In the genomic region with DNA sequence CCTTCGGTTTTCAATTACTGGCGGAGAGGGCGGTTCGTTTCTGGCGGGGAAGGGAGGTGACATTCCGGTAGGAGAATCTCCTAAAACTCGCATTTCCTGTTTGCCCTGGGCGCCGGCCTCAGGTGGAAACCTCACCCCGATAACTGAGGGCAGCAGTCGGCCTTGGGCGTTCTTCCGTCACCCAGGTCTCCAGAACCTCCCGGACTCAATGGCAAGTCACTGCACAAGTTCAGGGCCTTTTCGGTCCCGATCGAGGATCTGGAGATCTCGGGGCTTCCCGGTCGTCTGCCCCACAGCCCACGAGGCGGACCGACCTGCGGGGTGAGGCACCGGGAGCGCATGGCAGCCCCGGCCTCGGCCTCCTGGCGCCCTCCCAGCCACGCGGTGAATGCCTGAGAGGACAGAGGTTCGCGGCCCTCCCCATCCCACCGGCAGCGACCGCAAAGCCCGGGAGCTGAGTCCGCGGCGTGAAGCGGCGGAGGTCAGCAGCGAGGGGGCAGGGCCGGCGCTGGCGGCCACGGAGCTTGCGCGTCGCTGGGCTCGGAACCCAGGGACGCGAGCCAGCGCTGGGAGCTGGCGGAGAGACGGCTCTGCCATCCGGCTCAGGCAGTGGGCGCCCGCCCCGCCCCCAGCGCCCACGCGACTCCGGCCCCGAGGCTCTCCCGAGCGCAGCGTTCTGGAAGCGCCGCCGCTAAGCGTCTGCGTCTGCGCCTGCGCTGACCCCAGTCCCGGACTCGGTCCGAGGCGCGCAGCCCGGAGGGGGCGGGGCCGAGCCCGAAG, we compare ENCODE assay signal across 1 cellular context.
TF ChIP-seq lines count a peak whose summit lies in the region.

No MANE protein-coding gene starts in this region.

TF ChIP-seq in HepG2, 621 proteins besides CTCF, POLR2A, EP300 and RAD21 (continued from another document and continues in another):
- TF ChIP-seq HIC2 (CRISPR knock-in tag; IDR thresholded peaks at IDR 0.05; ENCODE audit: low read depth): no peak
- TF ChIP-seq TFDP1 (CRISPR knock-in tag; IDR thresholded peaks at IDR 0.05; ENCODE audit: borderline replicate concordance): peak; percentile 80; the same call in 1 of the 2 replicates
- no peak for TF ChIP-seq ZKSCAN1 (IDR thresholded peaks at IDR 0.05; ENCODE audit: low read length)
- TF ChIP-seq ZBTB8A (CRISPR knock-in tag; IDR thresholded peaks at IDR 0.05; ENCODE audit: borderline replicate concordance, low read depth): no peak
- peak; percentile 80; the same call in 1 of the 2 replicates for TF ChIP-seq KLF13 (CRISPR knock-in tag; IDR thresholded peaks at IDR 0.05)
- TF ChIP-seq THRA (CRISPR knock-in tag; IDR thresholded peaks at IDR 0.05; ENCODE audit: borderline replicate concordance): no peak; the same call in 1 of the 2 replicates
- TF ChIP-seq HMG20B (CRISPR knock-in tag; conservative IDR thresholded peaks at IDR 0.05): no peak; the same call in 1 of the 2 replicates
- TF ChIP-seq, protein P1, sequence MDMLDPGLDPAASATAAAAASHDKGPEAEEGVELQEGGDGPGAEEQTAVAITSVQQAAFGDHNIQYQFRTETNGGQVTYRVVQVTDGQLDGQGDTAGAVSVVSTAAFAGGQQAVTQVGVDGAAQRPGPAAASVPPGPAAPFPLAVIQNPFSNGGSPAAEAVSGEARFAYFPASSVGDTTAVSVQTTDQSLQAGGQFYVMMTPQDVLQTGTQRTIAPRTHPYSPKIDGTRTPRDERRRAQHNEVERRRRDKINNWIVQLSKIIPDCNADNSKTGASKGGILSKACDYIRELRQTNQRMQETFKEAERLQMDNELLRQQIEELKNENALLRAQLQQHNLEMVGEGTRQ (IDR thresholded peaks at IDR 0.05; ENCODE audit: low read depth, low read length): no peak
- TF ChIP-seq, protein P1 (CRISPR knock-in tag; IDR thresholded peaks at IDR 0.05; ENCODE audit: borderline replicate concordance): no peak
- TF ChIP-seq ZNF703 (CRISPR knock-in tag; IDR thresholded peaks at IDR 0.05; ENCODE audit: borderline replicate concordance): no peak
- no peak for TF ChIP-seq IRF1 (CRISPR knock-in tag; IDR thresholded peaks at IDR 0.05; ENCODE audit: low read depth)
- TF ChIP-seq SRSF9 (IDR thresholded peaks at IDR 0.05; ENCODE audit: borderline replicate concordance, insufficient read depth, low read depth, low read length, poor library complexity, severe bottlenecking): no peak
- TF ChIP-seq ZNF674 (CRISPR knock-in tag; IDR thresholded peaks at IDR 0.05; ENCODE audit: low read depth): no peak
- 0 out of 2 replicates have a peak, but pooled peaks have one; percentile 31 for TF ChIP-seq ZNF121 (CRISPR knock-in tag; IDR thresholded peaks at IDR 0.05)
- peak; percentile 55; the same call in 1 of the 2 replicates for TF ChIP-seq NAIF1 (CRISPR knock-in tag; IDR thresholded peaks at IDR 0.05; ENCODE audit: borderline replicate concordance)
- no peak for TF ChIP-seq NFYB (CRISPR knock-in tag; IDR thresholded peaks at IDR 0.05)
- 0 out of 2 replicates have a peak, but pooled peaks have one; percentile 66 for TF ChIP-seq CENPT (CRISPR knock-in tag; IDR thresholded peaks at IDR 0.05; ENCODE audit: low read depth)
- TF ChIP-seq MAZ (IDR thresholded peaks at IDR 0.05; ENCODE audit: borderline replicate concordance, low read depth, low read length): no peak
- peak; percentile 87 for TF ChIP-seq MAZ (CRISPR knock-in tag; IDR thresholded peaks at IDR 0.05; ENCODE audit: low read depth)
- peak; percentile 89; the same call in 1 of the 2 replicates for TF ChIP-seq ZNF235 (CRISPR knock-in tag; IDR thresholded peaks at IDR 0.05; ENCODE audit: borderline replicate concordance)
- no peak for TF ChIP-seq ZNF430 (CRISPR knock-in tag; IDR thresholded peaks at IDR 0.05)
- TF ChIP-seq TCF7 (IDR thresholded peaks at IDR 0.05; ENCODE audit: low read depth): no peak
- TF ChIP-seq NRL (CRISPR knock-in tag; IDR thresholded peaks at IDR 0.05; ENCODE audit: borderline replicate concordance): peak; percentile 72
- no peak; the same call in 1 of the 2 replicates for TF ChIP-seq EED (CRISPR knock-in tag; IDR thresholded peaks at IDR 0.05)
- TF ChIP-seq ZNF841 (CRISPR knock-in tag; IDR thresholded peaks at IDR 0.05; ENCODE audit: borderline replicate concordance): no peak
- TF ChIP-seq FOXP1 (IDR thresholded peaks at IDR 0.05): no peak
- TF ChIP-seq FOXP1 (CRISPR knock-in tag; IDR thresholded peaks at IDR 0.05): no peak
- TF ChIP-seq SP2 (CRISPR knock-in tag; IDR thresholded peaks at IDR 0.05): peak; percentile 44; the same call in 1 of the 2 replicates
- TF ChIP-seq SP4 (CRISPR knock-in tag; IDR thresholded peaks at IDR 0.05): 0 out of 2 replicates have a peak, but pooled peaks have one; percentile 47
- TF ChIP-seq RBAK (CRISPR knock-in tag; IDR thresholded peaks at IDR 0.05): no peak
- peak; percentile 75 for TF ChIP-seq ASH2L (IDR thresholded peaks at IDR 0.05; ENCODE audit: insufficient read length, low read depth, low read length)
- TF ChIP-seq ZNF749 (CRISPR knock-in tag; IDR thresholded peaks at IDR 0.05; ENCODE audit: borderline replicate concordance): peak; percentile 91; the same call in 1 of the 2 replicates
- no peak for TF ChIP-seq HNRNPL (IDR thresholded peaks at IDR 0.05; ENCODE audit: low read depth, low read length)
- no peak for TF ChIP-seq MEIS1 (CRISPR knock-in tag; IDR thresholded peaks at IDR 0.05; ENCODE audit: borderline replicate concordance)
- no peak for TF ChIP-seq FIP1L1 (IDR thresholded peaks at IDR 0.05; ENCODE audit: borderline replicate concordance, insufficient read depth, low read depth, low read length)
- no peak for TF ChIP-seq PREB (CRISPR knock-in tag; IDR thresholded peaks at IDR 0.05)
- 0 out of 2 replicates have a peak, but pooled peaks have one; percentile 54 for TF ChIP-seq TOE1 (CRISPR knock-in tag; IDR thresholded peaks at IDR 0.05)
- TF ChIP-seq NFE2 (CRISPR knock-in tag; IDR thresholded peaks at IDR 0.05): no peak
- no peak for TF ChIP-seq SRSF1 (optimal IDR thresholded peaks at IDR 0.05; ENCODE audit: low read depth, low read length)
- TF ChIP-seq ZNF124 (CRISPR knock-in tag; IDR thresholded peaks at IDR 0.05): no peak; the same call in 1 of the 2 replicates
- no peak for TF ChIP-seq TBL1XR1 (IDR thresholded peaks at IDR 0.05; ENCODE audit: borderline replicate concordance, low read length, partially characterized antibody)
- TF ChIP-seq NR3C1 (CRISPR knock-in tag; IDR thresholded peaks at IDR 0.05): no peak
- no peak for TF ChIP-seq ZNF660 (CRISPR knock-in tag; IDR thresholded peaks at IDR 0.05; ENCODE audit: borderline replicate concordance, low read depth)
- no peak for TF ChIP-seq ZNF773 (CRISPR knock-in tag; IDR thresholded peaks at IDR 0.05; ENCODE audit: borderline replicate concordance)
- TF ChIP-seq ZFYVE20 (CRISPR knock-in tag; IDR thresholded peaks at IDR 0.05; ENCODE audit: borderline replicate concordance, low read depth): 0 out of 2 replicates have a peak, but pooled peaks have one; percentile 73
- TF ChIP-seq GTF2F1 (IDR thresholded peaks at IDR 0.05; ENCODE audit: low read length): no peak
- 0 out of 2 replicates have a peak, but pooled peaks have one; percentile 52 for TF ChIP-seq ZBTB7A (CRISPR knock-in tag; IDR thresholded peaks at IDR 0.05)
- TF ChIP-seq MTF1 (CRISPR knock-in tag; IDR thresholded peaks at IDR 0.05): no peak
- TF ChIP-seq PAF1 (CRISPR knock-in tag; IDR thresholded peaks at IDR 0.05): no peak
- no peak for TF ChIP-seq SIN3B (IDR thresholded peaks at IDR 0.05; ENCODE audit: low read length)
- TF ChIP-seq YEATS2 (CRISPR knock-in tag; IDR thresholded peaks at IDR 0.05; ENCODE audit: borderline replicate concordance): peak; percentile 38; the same call in 1 of the 2 replicates
- TF ChIP-seq ZSCAN25 (CRISPR knock-in tag; IDR thresholded peaks at IDR 0.05): peak; percentile 74; the same call in 1 of the 2 replicates
- TF ChIP-seq SMAD1 (CRISPR knock-in tag; IDR thresholded peaks at IDR 0.05; ENCODE audit: borderline replicate concordance, low read depth): no peak; the same call in 1 of the 2 replicates
- peak; percentile 66 for TF ChIP-seq HNRNPK (IDR thresholded peaks at IDR 0.05; ENCODE audit: low read depth, low read length, poor library complexity, severe bottlenecking)
- TF ChIP-seq MIXL1 (CRISPR knock-in tag; IDR thresholded peaks at IDR 0.05): no peak
- TF ChIP-seq, protein P2, sequence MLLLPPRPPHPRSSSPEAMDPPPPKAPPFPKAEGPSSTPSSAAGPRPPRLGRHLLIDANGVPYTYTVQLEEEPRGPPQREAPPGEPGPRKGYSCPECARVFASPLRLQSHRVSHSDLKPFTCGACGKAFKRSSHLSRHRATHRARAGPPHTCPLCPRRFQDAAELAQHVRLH (CRISPR knock-in tag; IDR thresholded peaks at IDR 0.05; ENCODE audit: borderline replicate concordance, low read depth): 0 out of 2 replicates have a peak, but pooled peaks have one; percentile 36
- TF ChIP-seq PCBP2 (optimal IDR thresholded peaks at IDR 0.05; ENCODE audit: low read depth, low read length, poor library complexity, severe bottlenecking): no peak
- TF ChIP-seq, protein P3, sequence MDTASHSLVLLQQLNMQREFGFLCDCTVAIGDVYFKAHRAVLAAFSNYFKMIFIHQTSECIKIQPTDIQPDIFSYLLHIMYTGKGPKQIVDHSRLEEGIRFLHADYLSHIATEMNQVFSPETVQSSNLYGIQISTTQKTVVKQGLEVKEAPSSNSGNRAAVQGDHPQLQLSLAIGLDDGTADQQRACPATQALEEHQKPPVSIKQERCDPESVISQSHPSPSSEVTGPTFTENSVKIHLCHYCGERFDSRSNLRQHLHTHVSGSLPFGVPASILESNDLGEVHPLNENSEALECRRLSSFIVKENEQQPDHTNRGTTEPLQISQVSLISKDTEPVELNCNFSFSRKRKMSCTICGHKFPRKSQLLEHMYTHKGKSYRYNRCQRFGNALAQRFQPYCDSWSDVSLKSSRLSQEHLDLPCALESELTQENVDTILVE (CRISPR knock-in tag; IDR thresholded peaks at IDR 0.05): peak; percentile 66; the same call in 1 of the 2 replicates
- TF ChIP-seq ATF7 (IDR thresholded peaks at IDR 0.05): no peak
- TF ChIP-seq ATF7 (CRISPR knock-in tag; IDR thresholded peaks at IDR 0.05): no peak
- TF ChIP-seq ZNF451 (CRISPR knock-in tag; IDR thresholded peaks at IDR 0.05): peak; percentile 89; the same call in 1 of the 2 replicates
- TF ChIP-seq POLR2AphosphoS5 (IDR thresholded peaks at IDR 0.05; ENCODE audit: low read depth, low read length): peak; percentile 58
